In the genomic region with DNA sequence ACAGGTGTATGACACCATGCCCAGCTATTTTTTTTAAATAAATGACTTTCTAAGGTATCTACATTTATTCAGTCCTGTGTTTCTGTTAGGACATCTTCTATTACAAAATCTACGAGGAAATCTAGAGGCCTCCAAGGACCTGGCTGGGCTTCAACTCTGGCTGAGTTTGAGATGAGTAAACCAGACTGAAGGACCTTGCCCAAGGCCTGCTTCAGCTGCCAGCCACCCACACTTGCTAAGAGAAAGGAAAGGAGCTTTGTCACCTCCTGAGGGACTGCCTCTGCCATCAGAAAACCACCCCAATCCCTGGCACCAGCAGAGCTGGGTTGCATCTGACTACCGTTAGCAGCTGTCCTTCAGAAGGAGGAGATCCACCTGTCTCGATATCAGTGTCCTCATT, we compare ENCODE assay signal across 11 cellular contexts.
A peak's percentile ranks its signal among the peaks of the same experiment; 100 is the strongest.
DNase-seq lines count a peak whose midpoint lies in the region; ATAC-seq and TF ChIP-seq lines count a peak whose summit lies in the region.
"Had no signal": no experiment of that assay in that cellular context is flagged by ENCODE, and none has a peak within 500 bp of the region (broad histone marks: within the 10 kb centered on the region; RNA-seq: fewer than 3 reads in every experiment).

No MANE protein-coding gene starts in this region.

- no peak for TF ChIP-seq CTCF in astrocyte of the spinal cord (IDR thresholded peaks at IDR 0.05; ENCODE audit: low read depth, low read length)

- no peak overlapping the region for H3K4me3 ChIP-seq in astrocyte of the spinal cord (ENCODE audit: low read depth, low read length)

- in situ Hi-C loops in astrocyte of the spinal cord (cut with HindIII; ENCODE audit: low sequenced_read_pairs), result no loop called here

- ATAC-seq in GM19328 (IDR thresholded peaks at IDR 0.05; ENCODE audit: unreplicated experiment) (no peak), HG03095 (IDR thresholded peaks at IDR 0.05; ENCODE audit: unreplicated experiment) (no peak)

- DNase-seq in GM03348 (ENCODE audit: low spot score) (peak; percentile 83), astrocyte of the spinal cord (ENCODE audit: low read depth, low spot score) (peak; percentile 10), iris pigment epithelial cell (ENCODE audit: low read depth) (peak; percentile 49), stromal cell of bone marrow (ENCODE audit: low read depth) (peak; percentile 89), NCI-H524 (lab: John Stamatoyannopoulos, UW) (no peak), NCI-H1105 treated with DMSO at 0.1 percent for 48 hours (lab: John Stamatoyannopoulos, UW) (no peak)
- DNase-seq: activated CD8-positive, alpha-beta memory T cell treated with anti-CD3 and anti-CD28 coated beads, Interleukin-2, amount 50 U/mL, for 48 hours; amygdala; naive B cell had no signal

Comparison
In these comparisons a context has a peak if more than half of its experiments do, and no peak if none do; other contexts are left out.
1. DNase-seq: peak in GM03348 (single experiment), astrocyte of the spinal cord (single experiment), iris pigment epithelial cell (single experiment) and stromal cell of bone marrow (single experiment); none in NCI-H524 (0 of 2) and NCI-H1105 treated with DMSO at 0.1 percent for 48 hours (single experiment).